10 cellular contexts compared by ENCODE assay signal in the genomic region with DNA sequence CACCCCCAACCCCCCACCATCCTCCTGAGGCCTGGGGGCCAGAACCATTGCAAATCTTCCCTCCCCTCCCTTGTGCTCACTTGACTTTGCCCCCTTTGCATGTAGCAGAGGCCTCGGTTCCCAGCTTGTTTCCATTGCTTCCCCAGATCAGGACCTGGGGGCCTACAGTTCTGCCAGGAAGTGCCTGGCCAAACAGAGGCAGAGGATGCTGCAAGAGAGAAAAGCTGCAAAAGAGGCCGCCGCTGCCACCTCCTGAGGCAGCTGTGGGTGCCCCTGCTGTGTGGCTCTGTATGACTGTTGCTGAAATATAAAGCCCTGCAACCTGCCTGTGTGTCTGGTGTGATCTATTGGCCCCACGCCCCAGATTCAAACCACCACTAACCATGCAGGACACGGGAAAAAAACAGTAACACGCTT. TPM values are rescaled to one million over a fixed set of nuclear protein-coding genes. Genes with fewer than 3 reads are reported as not detected.
DNase-seq lines count a peak whose midpoint lies in the region; ATAC-seq and TF ChIP-seq lines count a peak whose summit lies in the region.
"Had no signal": no experiment of that assay in that cellular context is flagged by ENCODE, and none has a peak within 500 bp of the region (broad histone marks: within the 10 kb centered on the region; RNA-seq: fewer than 3 reads in every experiment).

No MANE protein-coding gene starts in this region.

- H3K9me3 Mint-ChIP-seq in activated CD4-positive, alpha-beta T cell treated with anti-CD3 and anti-CD28 coated beads, Interleukin-2, amount 10 ng/mL, durations not matched to agents 7 days and 5 days, result no peaks in the 10 kb centered on the region
- H3K9me3 Mint-ChIP-seq in activated CD4-positive, alpha-beta memory T cell treated with anti-CD3 and anti-CD28 coated beads for 36 hours, result no peaks in the 10 kb centered on the region
- H3K9me3 Mint-ChIP-seq in neural crest cell, result no peaks in the 10 kb centered on the region

- H3K36me3 Mint-ChIP-seq in activated CD4-positive, alpha-beta T cell treated with anti-CD3 and anti-CD28 coated beads, Interleukin-2, amount 10 ng/mL, durations not matched to agents 7 days and 5 days (ENCODE audit: low read depth), result peaks cover 40% of the 10 kb centered on the region
- peaks cover 47% of the 10 kb centered on the region for H3K36me3 Mint-ChIP-seq in activated CD4-positive, alpha-beta memory T cell treated with anti-CD3 and anti-CD28 coated beads for 36 hours
- H3K36me3 Mint-ChIP-seq in neural crest cell (ENCODE audit: low read depth), result peaks cover 29% of the 10 kb centered on the region

- no peaks in the 10 kb centered on the region for H3K27me3 Mint-ChIP-seq in activated CD4-positive, alpha-beta T cell treated with anti-CD3 and anti-CD28 coated beads, Interleukin-2, amount 10 ng/mL, durations not matched to agents 7 days and 5 days
- H3K27me3 Mint-ChIP-seq in activated CD4-positive, alpha-beta memory T cell treated with anti-CD3 and anti-CD28 coated beads for 36 hours, result peaks cover 1% of the 10 kb centered on the region
- H3K27me3 Mint-ChIP-seq in neural crest cell (ENCODE audit: low read depth), result peaks cover 15% of the 10 kb centered on the region

- H3K4me3 ChIP-seq in Jurkat, Clone E6-1 (ENCODE audit: low read length), result 0 out of 2 replicates have a peak overlapping the region, but pooled peaks have one; percentile 3
- H3K4me3 ChIP-seq: prostate gland had no signal

- no peak for TF ChIP-seq CTCF in neural crest cell (conservative IDR thresholded peaks at IDR 0.05)

- peak overlapping the region; percentile 66 for H3K27ac Mint-ChIP-seq in activated CD4-positive, alpha-beta T cell treated with anti-CD3 and anti-CD28 coated beads, Interleukin-2, amount 10 ng/mL, durations not matched to agents 7 days and 5 days
- H3K27ac Mint-ChIP-seq in activated CD4-positive, alpha-beta memory T cell treated with anti-CD3 and anti-CD28 coated beads for 36 hours, result peak overlapping the region; percentile 86
- H3K27ac Mint-ChIP-seq in neural crest cell (ENCODE audit: unreplicated experiment), result no peak overlapping the region

- H3K4me3 Mint-ChIP-seq in activated CD4-positive, alpha-beta T cell treated with anti-CD3 and anti-CD28 coated beads, Interleukin-2, amount 10 ng/mL, durations not matched to agents 7 days and 5 days, result peak overlapping the region; percentile 81
- H3K4me3 Mint-ChIP-seq in activated CD4-positive, alpha-beta memory T cell treated with anti-CD3 and anti-CD28 coated beads for 36 hours, result peak overlapping the region; percentile 92
- peak overlapping the region; percentile 92 for H3K4me3 Mint-ChIP-seq in neural crest cell

- CTCF ChIA-PET in activated CD4-positive, alpha-beta T cell treated with anti-CD3 and anti-CD28 coated beads, Interleukin-2, amount 10 ng/mL, durations not matched to agents 7 days and 5 days (lab: Charles Lee), result no interaction called here
- CTCF ChIA-PET in activated CD4-positive, alpha-beta memory T cell treated with anti-CD3 and anti-CD28 coated beads for 36 hours (lab: Charles Lee), result no interaction called here

- no peak for DNase-seq in activated CD4-positive, alpha-beta T cell treated with anti-CD3 and anti-CD28 coated beads, Interleukin-2, amount 10 ng/mL, durations not matched to agents 7 days and 5 days
- DNase-seq in activated CD4-positive, alpha-beta T cell treated with anti-CD3 and anti-CD28 coated beads, Interleukin-2, amount 50 U/mL, for 4 hours, result no peak
- peak; percentile 41 for DNase-seq in Jurkat, Clone E6-1 (ENCODE audit: low read depth, low spot score)
- peak; percentile 54 for DNase-seq in activated CD4-positive, alpha-beta memory T cell treated with anti-CD3 and anti-CD28 coated beads for 36 hours
- DNase-seq in neural crest cell (ENCODE audit: low read depth, low spot score) (no peak), SHP77 (lab: John Stamatoyannopoulos, UW) (no peak)

- intact Hi-C loops in activated CD4-positive, alpha-beta memory T cell treated with anti-CD3 and anti-CD28 coated beads for 36 hours (cut with micrococcal nuclease), result loop anchor here (2.0 to 5.0 kb wide), 3 partner anchors 51 to 467 kb away; a partner anchor contains a TSS

- POLR2A ChIA-PET in activated CD4-positive, alpha-beta T cell treated with anti-CD3 and anti-CD28 coated beads, Interleukin-2, amount 10 ng/mL, durations not matched to agents 7 days and 5 days (lab: Charles Lee), result no interaction called here
- POLR2A ChIA-PET in activated CD4-positive, alpha-beta memory T cell treated with anti-CD3 and anti-CD28 coated beads for 36 hours (lab: Charles Lee), result interaction anchor here (0.9 to 3.2 kb wide), 5 partner anchors 10 to 193 kb away, joined by 3 to 15 read pairs (median 8); a partner anchor contains a TSS

- peaks cover 49% of the 10 kb centered on the region for H3K4me1 Mint-ChIP-seq in activated CD4-positive, alpha-beta T cell treated with anti-CD3 and anti-CD28 coated beads, Interleukin-2, amount 10 ng/mL, durations not matched to agents 7 days and 5 days
- H3K4me1 Mint-ChIP-seq in activated CD4-positive, alpha-beta memory T cell treated with anti-CD3 and anti-CD28 coated beads for 36 hours (ENCODE audit: low read depth), result peaks cover 46% of the 10 kb centered on the region
- H3K4me1 Mint-ChIP-seq in neural crest cell, result peaks cover 48% of the 10 kb centered on the region

- no peak for ATAC-seq in GM18909 (IDR thresholded peaks at IDR 0.05; ENCODE audit: poor library complexity, unreplicated experiment)
- ATAC-seq in HG02884 (IDR thresholded peaks at IDR 0.05; ENCODE audit: unreplicated experiment), result no peak

RNA-seq across cellular contexts. Expression of a gene that starts 2.3 kb away (rescaled TPM):
- total RNA-seq in activated CD4-positive, alpha-beta T cell treated with anti-CD3 and anti-CD28 coated beads, Interleukin-2, amount 10 ng/mL, durations not matched to agents 7 days and 5 days, result 100 to 1,000 TPM; 103 to 125 TPM
- polyA plus RNA-seq in Jurkat, Clone E6-1 (2012; ENCODE audit: insufficient read depth, insufficient read length), result 315 TPM
- 100 to 1,000 TPM; 122 to 125 TPM for total RNA-seq in activated CD4-positive, alpha-beta memory T cell treated with anti-CD3 and anti-CD28 coated beads for 36 hours
- total RNA-seq in neural crest cell, result 128 TPM in 2 replicates

RNA-seq across cellular contexts. Expression of a gene that starts 3.0 kb away (rescaled TPM):
- total RNA-seq in activated CD4-positive, alpha-beta T cell treated with anti-CD3 and anti-CD28 coated beads, Interleukin-2, amount 10 ng/mL, durations not matched to agents 7 days and 5 days, result 1,000 to 10,000 TPM; 2,564 to 2,882 TPM
- polyA plus RNA-seq in Jurkat, Clone E6-1 (2012; ENCODE audit: insufficient read depth, insufficient read length), result 2,923 TPM
- total RNA-seq in activated CD4-positive, alpha-beta memory T cell treated with anti-CD3 and anti-CD28 coated beads for 36 hours, result 1,000 to 10,000 TPM; 5,123 to 5,136 TPM
- 3,479 and 3,508 TPM in 2 replicates for total RNA-seq in neural crest cell

RNA-seq across cellular contexts. Expression of a gene that starts 5.0 kb away (rescaled TPM):
- total RNA-seq in activated CD4-positive, alpha-beta T cell treated with anti-CD3 and anti-CD28 coated beads, Interleukin-2, amount 10 ng/mL, durations not matched to agents 7 days and 5 days, result not detected
- not detected for polyA plus RNA-seq in Jurkat, Clone E6-1 (2012; ENCODE audit: insufficient read depth, insufficient read length)
- total RNA-seq in activated CD4-positive, alpha-beta memory T cell treated with anti-CD3 and anti-CD28 coated beads for 36 hours, result not detected
- total RNA-seq in neural crest cell, result not detected in 2 replicates
- polyA plus RNA-seq: BJ had no signal

RNA-seq across cellular contexts. Expression of a gene that starts 7.2 kb away (rescaled TPM):
- not detected for total RNA-seq in activated CD4-positive, alpha-beta T cell treated with anti-CD3 and anti-CD28 coated beads, Interleukin-2, amount 10 ng/mL, durations not matched to agents 7 days and 5 days
- not detected for polyA plus RNA-seq in Jurkat, Clone E6-1 (2012; ENCODE audit: insufficient read depth, insufficient read length)
- not detected for total RNA-seq in activated CD4-positive, alpha-beta memory T cell treated with anti-CD3 and anti-CD28 coated beads for 36 hours
- total RNA-seq in neural crest cell, result not detected in 2 replicates
- polyA plus RNA-seq: BJ had no signal

RNA-seq across cellular contexts. Expression of a gene that starts 10.2 kb away (rescaled TPM):
- 10 to 100 TPM; 26.1 to 27.0 TPM for total RNA-seq in activated CD4-positive, alpha-beta T cell treated with anti-CD3 and anti-CD28 coated beads, Interleukin-2, amount 10 ng/mL, durations not matched to agents 7 days and 5 days
- 52.9 TPM for polyA plus RNA-seq in Jurkat, Clone E6-1 (2012; ENCODE audit: insufficient read depth, insufficient read length)
- total RNA-seq in activated CD4-positive, alpha-beta memory T cell treated with anti-CD3 and anti-CD28 coated beads for 36 hours, result 10 to 100 TPM; 45.7 to 47.3 TPM
- total RNA-seq in neural crest cell, result 39.5 and 39.6 TPM in 2 replicates

Comparison
In these comparisons a context has a peak if more than half of its experiments do, and no peak if none do; other contexts are left out.
1. DNase-seq: peak in Jurkat, Clone E6-1 (single experiment) and activated CD4-positive, alpha-beta memory T cell treated with anti-CD3 and anti-CD28 coated beads for 36 hours (single experiment); none in activated CD4-positive, alpha-beta T cell treated with anti-CD3 and anti-CD28 coated beads, Interleukin-2, amount 10 ng/mL, durations not matched to agents 7 days and 5 days (single experiment), activated CD4-positive, alpha-beta T cell treated with anti-CD3 and anti-CD28 coated beads, Interleukin-2, amount 50 U/mL, for 4 hours (0 of 2), neural crest cell (single experiment) and SHP77 (0 of 2).
2. Peak in every context shown above with its lines, with median percentiles within 50 percentile points of each other: H3K4me3 Mint-ChIP-seq.